ENCODE assay signal across 8 cellular contexts in genomic region chr1:203769505-203770343, GRCh38. TPM values are rescaled to one million over a fixed set of nuclear protein-coding genes. Genes with fewer than 3 reads are reported as not detected.
DNase-seq lines count a peak whose midpoint lies in the region; ATAC-seq and TF ChIP-seq lines count a peak whose summit lies in the region.

No MANE protein-coding gene starts in this region.

- peak; percentile 27 for DNase-seq in DMS153 treated with DMSO at 0.1 percent for 48 hours (lab: John Stamatoyannopoulos, UW; ENCODE audit: unreplicated experiment)
- peak; percentile 47 to 74 for DNase-seq in NCI-H2081 (lab: John Stamatoyannopoulos, UW)
- peak in 32 of 56 donors; percentile 1 to 61 (median 17) for DNase-seq in amygdala (lab: John Stamatoyannopoulos, UW)
- DNase-seq in hepatic stellate cell (ENCODE audit: low spot score) = peak; percentile 80
- peak; percentile 92 for DNase-seq in sigmoid colon
- no peak for DNase-seq in activated CD4-positive, alpha-beta T cell treated with anti-CD3 and anti-CD28 coated beads for 4 hours

- TF ChIP-seq EP300 in sigmoid colon (IDR thresholded peaks at IDR 0.05) = peak in 1 of 4 donors; percentile 8

- ATAC-seq in HG02610 (IDR thresholded peaks at IDR 0.05; ENCODE audit: unreplicated experiment) (no peak), GM19324 (IDR thresholded peaks at IDR 0.05; ENCODE audit: low FRiP score, unreplicated experiment) (no peak)

- no peaks in the 10 kb centered on the region for H3K9me3 ChIP-seq in sigmoid colon

- WGBS in sigmoid colon, 2 donors = 20 to 45% methylated on average over 15 of the region's 15 CpGs

- H3K36me3 ChIP-seq in sigmoid colon = no peaks in the 10 kb centered on the region

- peak overlapping the region in 2 of 4 donors; percentile 21 to 31 for H3K4me3 ChIP-seq in sigmoid colon

- no peaks in the 10 kb centered on the region for H3K27me3 ChIP-seq in sigmoid colon

- TF ChIP-seq POLR2A in sigmoid colon (IDR thresholded peaks at IDR 0.05) = no peak

- TF ChIP-seq CTCF in sigmoid colon (IDR thresholded peaks at IDR 0.05) = no peak

- intact Hi-C loops in sigmoid colon (cut with DNase I) = loop anchor here (2.0 kb wide), 1 partner anchor 25 kb away; the partner anchor contains the start of genes ZBED6 and ZC3H11A

- H3K27ac ChIP-seq in sigmoid colon = peak overlapping the region; percentile 49 to 74 (median 63)

- H3K4me1 ChIP-seq in sigmoid colon = peaks cover 0 to 34% (median 22%) of the 10 kb centered on the region in 4 donors

RNA-seq across cellular contexts. Expression of gene LAX1, which starts 4.7 kb away (rescaled TPM):
- total RNA-seq in sigmoid colon = 1 to 10 TPM in 1 of 4 donors, under 1 TPM in 1, not detected in 2; 0.83 to 1.1 TPM
- 1 to 10 TPM in 1 of 3 donors, under 1 TPM in 1, not detected in 1; 0.60 to 3.6 TPM for polyA plus RNA-seq in sigmoid colon

RNA-seq across cellular contexts. Expression of gene ZBED6, which starts 25.7 kb away (rescaled TPM):
- 10 to 100 TPM; 11.0 to 21.4 (median 19.6) TPM for total RNA-seq in sigmoid colon
- polyA plus RNA-seq in sigmoid colon = 1 to 10 TPM in 2 of 3 donors, under 1 TPM in 1; 0.60 to 4.0 (median 1.6) TPM

RNA-seq across cellular contexts. Expression of gene ZC3H11A, which starts 25.7 kb away (rescaled TPM):
- total RNA-seq in sigmoid colon = 100 to 1,000 TPM in 1 of 4 donors, 10 to 100 TPM in 3; 84.9 to 111 (median 88.6) TPM
- polyA plus RNA-seq in sigmoid colon = 10 to 100 TPM; 17.8 to 44.3 (median 19.2) TPM

Comparison
In these comparisons a context has a peak if more than half of its experiments do, and no peak if none do; other contexts are left out.
1. DNase-seq: peak in DMS153 treated with DMSO at 0.1 percent for 48 hours (single experiment), NCI-H2081 (2 of 2), amygdala (32 of 56), hepatic stellate cell (single experiment) and sigmoid colon (single experiment); none in activated CD4-positive, alpha-beta T cell treated with anti-CD3 and anti-CD28 coated beads for 4 hours (0 of 2).